ENCODE assay signal across 8 cellular contexts in genomic region chr1:224644553-224645154, GRCh38.
A peak's percentile ranks its signal among the peaks of the same experiment; 100 is the strongest.
DNase-seq lines count a peak whose midpoint lies in the region; ATAC-seq and TF ChIP-seq lines count a peak whose summit lies in the region.

No MANE protein-coding gene starts in this region.

- ATAC-seq in GM21576 (IDR thresholded peaks at IDR 0.05; ENCODE audit: unreplicated experiment) (peak; percentile 63), HG03108 (IDR thresholded peaks at IDR 0.05; ENCODE audit: unreplicated experiment) (no peak)

- no peak overlapping the region for H3K4me2 ChIP-seq in DOHH2 (ENCODE audit: low read length)

- TF ChIP-seq CTCF in DOHH2 (IDR thresholded peaks at IDR 0.05; ENCODE audit: low read depth, low read length, poor library complexity, severe bottlenecking) = peak; percentile 90
- TF ChIP-seq CTCF in LNCaP clone FGC (IDR thresholded peaks at IDR 0.05; ENCODE audit: control insufficient read depth, extremely low read depth, insufficient read depth) = peak; percentile 86

- no peaks in the 10 kb centered on the region for H3K9me2 ChIP-seq in DOHH2 (replicated peaks; ENCODE audit: control insufficient read depth, low read length)

- no peaks in the 10 kb centered on the region for H3K36me3 ChIP-seq in DOHH2 (ENCODE audit: control insufficient read depth, low read length)

- H3F3A ChIP-seq in DOHH2 (ENCODE audit: control insufficient read depth, insufficient read depth) = no peaks in the 10 kb centered on the region

- H3K27me3 ChIP-seq in DOHH2 (ENCODE audit: control insufficient read depth, low read length) = peaks cover 12% of the 10 kb centered on the region; the same call in 1 of the 2 replicates

- H3K4me3 ChIP-seq in DOHH2 (ENCODE audit: low read length) = no peak overlapping the region
- no peak overlapping the region for H3K4me3 ChIP-seq in LNCaP clone FGC (ENCODE audit: low read depth, low read length)

- H3K79me2 ChIP-seq in DOHH2 (ENCODE audit: control insufficient read depth, low read length) = no peaks in the 10 kb centered on the region

- no peak overlapping the region for H3K27ac ChIP-seq in DOHH2 (ENCODE audit: low read depth, low read length)

- no peaks in the 10 kb centered on the region for H3K9me3 ChIP-seq in DOHH2 (ENCODE audit: control insufficient read depth, insufficient read depth, low read length)

- H3K4me1 ChIP-seq in DOHH2 (ENCODE audit: control insufficient read depth, low read length) = no peaks in the 10 kb centered on the region

- H4K20me1 ChIP-seq in DOHH2 (ENCODE audit: control insufficient read depth, insufficient read depth, low read depth, low read length) = no peaks in the 10 kb centered on the region

- peak; percentile 34 for DNase-seq in LNCaP clone FGC (ENCODE audit: low read depth)
- peak; percentile 40 for DNase-seq in T follicular helper cell (ENCODE audit: low read depth)
- peak; percentile 27 for DNase-seq in activated naive CD8-positive, alpha-beta T cell treated with anti-CD3 and anti-CD28 coated beads, Interleukin-2, amount 50 U/mL, for 16 hours (ENCODE audit: low read depth, low spot score)
- peak in 31 of 51 donors; percentile 2 to 49 (median 11) for DNase-seq in hypothalamus (lab: John Stamatoyannopoulos, UW)
- peak; percentile 24 for DNase-seq in stimulated activated CD4-positive, alpha-beta T cell treated with anti-CD3 and anti-CD28 coated beads, Interleukin-12 subunit alpha, Interleukin-12 subunit beta, amount 100 ng/mL, for 4 hours
